20 cellular contexts compared by ENCODE assay signal in the genomic region with DNA sequence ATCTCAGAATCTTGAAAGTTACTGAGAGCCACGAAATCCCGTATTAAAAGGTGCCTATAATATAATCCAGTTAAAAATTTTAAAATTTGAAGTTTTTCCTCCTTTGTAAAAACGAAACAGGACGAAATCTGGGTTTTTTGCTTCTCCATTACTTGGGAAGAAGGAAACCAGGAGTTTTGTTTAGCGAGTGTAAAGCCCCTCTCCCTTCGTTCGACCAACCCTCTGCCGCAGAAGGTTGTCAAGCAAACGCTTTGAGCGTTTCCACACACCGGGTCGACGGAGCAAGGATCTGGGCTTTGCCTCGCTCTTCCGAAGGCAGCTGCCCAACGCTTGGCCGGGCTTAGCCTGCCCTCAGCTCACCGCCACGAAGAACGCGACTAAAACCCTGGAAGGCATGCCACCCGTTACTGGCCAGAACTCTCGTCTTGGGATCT. TPM values are rescaled to one million over a fixed set of nuclear protein-coding genes. Genes with fewer than 3 reads are reported as not detected.
DNase-seq lines count a peak whose midpoint lies in the region; ATAC-seq and TF ChIP-seq lines count a peak whose summit lies in the region.
"Had no signal": no experiment of that assay in that cellular context is flagged by ENCODE, and none has a peak within 500 bp of the region (broad histone marks: within the 10 kb centered on the region; RNA-seq: fewer than 3 reads in every experiment).

No MANE protein-coding gene starts in this region.

- CTCF ChIA-PET in AG04449 (lab: Yijun Ruan, JAX): interaction anchor here (1.1 kb wide), 1 partner anchor 10 kb away, joined by 3 read pairs; no protein-coding TSS in a partner anchor
- CTCF ChIA-PET in PC-3 (lab: Charles Lee): no interaction called here

- DNase-seq in AG04449 (ENCODE audit: low read depth, low spot score) (no peak), adipocyte (ENCODE audit: low read depth) (no peak), kidney epithelial cell (ENCODE audit: low read depth) (no peak), PC-3 (no peak), islet precursor cell (no peak)
- DNase-seq: activated B cell treated with CpG ODN at 0.5 μM for 24 hours; activated naive CD4-positive, alpha-beta T cell treated with anti-CD3 and anti-CD28 coated beads, Interleukin-2, amount 50 U/mL, for 16 hours; activated T-cell treated with anti-CD3 and anti-CD28 coated beads, Interleukin-2, amount 50 U/mL, for 4 hours; Caco-2; colonic mucosa; foreskin melanocyte; MM.1S; NCI-H2171; OCI-M1; T-helper 2 cell had no signal

- H3K36me3 ChIP-seq in ES-I3 (ENCODE audit: insufficient read depth, low read length) (no peaks in the 10 kb centered on the region), adipocyte (ENCODE audit: control insufficient read depth, insufficient read depth, low read length, severe bottlenecking) (no peaks in the 10 kb centered on the region), kidney epithelial cell (ENCODE audit: control insufficient read depth, insufficient read depth, low read length) (no peaks in the 10 kb centered on the region), PC-3 (ENCODE audit: low read depth, low read length) (no peaks in the 10 kb centered on the region)
- H3K36me3 ChIP-seq: colonic mucosa, neutrophil had no signal

- no peak for TF ChIP-seq CTCF in AG04449 (IDR thresholded peaks at IDR 0.05; ENCODE audit: insufficient read depth, low read length, missing control alignments)
- TF ChIP-seq CTCF in kidney epithelial cell (IDR thresholded peaks at IDR 0.05; ENCODE audit: insufficient read depth, low read length, poor library complexity, severe bottlenecking): no peak
- no peak for TF ChIP-seq CTCF in PC-3 (conservative IDR thresholded peaks at IDR 0.05; ENCODE audit: low read depth, low read length)

- H3K4me1 ChIP-seq in ES-I3 (ENCODE audit: insufficient read depth, low read length) (0 out of 2 replicates have a peak, but pooled peaks cover under 1% of the 10 kb centered on the region), adipocyte (ENCODE audit: control insufficient read depth, insufficient read depth, low read length) (peaks cover 6% of the 10 kb centered on the region), PC-3 (ENCODE audit: insufficient read depth, low read length) (no peaks in the 10 kb centered on the region)
- H3K4me1 ChIP-seq: Caco-2, colonic mucosa had no signal

- no peak overlapping the region for H2AFZ ChIP-seq in PC-3 (ENCODE audit: low read length)

- no peaks in the 10 kb centered on the region for H3K9me2 ChIP-seq in PC-3 (replicated peaks; ENCODE audit: low read length)

- POLR2A ChIA-PET in AG04449 (lab: Yijun Ruan, JAX): no interaction called here
- POLR2A ChIA-PET in PC-3 (lab: Charles Lee; ENCODE audit: unreplicated experiment): no interaction called here

- H3K27me3 ChIP-seq in adipocyte (replicated peaks; ENCODE audit: control insufficient read depth, insufficient read depth, low read length) (peaks cover 76% of the 10 kb centered on the region), kidney epithelial cell (ENCODE audit: control insufficient read depth, insufficient read depth, low read length) (peaks cover 88% of the 10 kb centered on the region), PC-3 (ENCODE audit: low read length) (no peaks in the 10 kb centered on the region)

- H4K20me1 ChIP-seq in PC-3 (ENCODE audit: low read length): no peaks in the 10 kb centered on the region

- no peaks in the 10 kb centered on the region for H3K79me2 ChIP-seq in PC-3 (ENCODE audit: low read length)

- H3K9me3 ChIP-seq in ES-I3 (ENCODE audit: control insufficient read depth, insufficient read depth, low read length): no peaks in the 10 kb centered on the region
- peaks cover 6% of the 10 kb centered on the region for H3K9me3 ChIP-seq in adipocyte (ENCODE audit: control insufficient read depth, low read length)
- H3K9me3 ChIP-seq in PC-3 (ENCODE audit: low read length): no peaks in the 10 kb centered on the region
- H3K9me3 ChIP-seq: Caco-2, colonic mucosa, neutrophil had no signal

- no peak overlapping the region for H3K27ac ChIP-seq in PC-3 (ENCODE audit: low read length)
- H3K27ac ChIP-seq: colonic mucosa, neutrophil had no signal

- H3K4me3 ChIP-seq in AG04449 (ENCODE audit: low read depth, low read length) (peak overlapping the region; percentile 18; the same call in 1 of the 2 replicates), adipocyte (ENCODE audit: low read length) (peak overlapping the region; percentile 44), kidney epithelial cell (ENCODE audit: low read depth, low read length) (peak overlapping the region; percentile 42), PC-3 (ENCODE audit: low read length) (no peak overlapping the region)
- H3K4me3 ChIP-seq: colonic mucosa had no signal

- ATAC-seq in PC-3 (no peak), GM19023 (IDR thresholded peaks at IDR 0.05; ENCODE audit: unreplicated experiment) (no peak), GM21390 (IDR thresholded peaks at IDR 0.05; ENCODE audit: unreplicated experiment) (no peak)
- ATAC-seq: activated T-cell treated with anti-CD3 and anti-CD28 coated beads, Interleukin-2, amount 50 U/mL, for 4 hours had no signal

- no peak overlapping the region for H3K4me2 ChIP-seq in PC-3 (ENCODE audit: low read length)

- H3K9ac ChIP-seq in ES-I3 (ENCODE audit: low read depth, low read length) (peak overlapping the region; percentile 46; the same call in 1 of the 2 replicates), adipocyte (ENCODE audit: low read length) (no peak overlapping the region), PC-3 (ENCODE audit: low read length) (no peak overlapping the region)

- BruUV-seq in PC-3 (replicated peaks; lab: Mats Ljungman, UMichigan): no TSS peak

- H3F3A ChIP-seq in PC-3 (ENCODE audit: low read length, unreplicated experiment): no peaks in the 10 kb centered on the region

- intact Hi-C loops in PC-3 (cut with micrococcal nuclease): no loop called here

RNA-seq across cellular contexts. Expression of a gene that starts 1.6 kb away (rescaled TPM):
- total RNA-seq in kidney epithelial cell: 0.04 and 0.14 TPM in 2 replicates
- not detected in 2 replicates for total RNA-seq in PC-3 (2014; rRNA removed)
- total RNA-seq: activated B cell treated with CpG ODN at 0.5 μM for 24 hours; activated T-cell treated with anti-CD3 and anti-CD28 coated beads, Interleukin-2, amount 50 U/mL, for 4 hours; Caco-2; colonic mucosa; mononuclear cell had no signal
